Comparison of ENCODE assay signal across 8 cellular contexts in the genomic region with DNA sequence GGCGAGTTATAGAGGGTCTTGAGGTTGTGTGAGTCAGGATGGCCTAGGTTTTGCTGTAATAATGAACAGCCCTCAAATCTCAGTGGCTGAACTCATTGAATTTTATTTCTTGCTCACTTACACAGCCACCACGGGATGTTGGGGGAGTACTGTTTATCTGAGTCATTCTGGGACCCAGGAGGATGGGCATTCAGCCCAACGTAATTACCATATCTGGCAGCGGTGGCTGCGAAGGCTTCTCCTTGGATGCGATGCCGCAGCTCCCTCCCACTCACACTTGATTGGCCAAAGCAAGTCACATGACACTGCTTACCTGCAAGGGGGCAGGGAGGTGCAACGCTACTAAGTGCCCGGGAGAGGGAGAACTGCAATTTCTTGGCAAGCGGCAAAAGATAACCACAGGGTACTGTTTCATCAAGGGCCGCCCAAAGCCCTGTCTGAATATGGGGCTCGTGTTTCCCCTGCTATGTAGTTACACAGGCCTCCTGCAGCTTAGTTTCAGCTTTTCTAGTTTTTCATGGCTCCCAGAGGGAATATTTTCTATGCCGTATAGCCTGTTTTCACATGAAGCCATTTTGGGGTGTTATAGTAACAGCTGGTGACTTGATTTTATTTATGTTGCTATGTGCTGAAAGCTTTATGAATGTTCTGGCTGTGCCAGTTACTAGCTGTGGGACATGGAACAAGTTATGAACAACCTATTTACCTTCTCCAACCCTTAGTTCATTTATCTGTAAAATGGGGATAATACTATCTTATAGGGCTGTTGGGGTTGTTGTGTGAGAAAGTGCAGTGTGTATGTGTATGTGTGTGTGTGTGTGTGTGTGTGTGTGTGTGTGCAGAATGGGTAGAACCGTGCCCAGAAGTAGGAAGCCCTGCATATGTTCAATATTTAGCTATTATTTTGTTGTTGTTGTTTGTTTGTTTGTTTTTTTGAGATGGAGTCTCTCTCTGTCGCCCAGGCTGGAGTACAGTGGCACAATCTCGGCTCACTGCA. TPM values are rescaled to one million over a fixed set of nuclear protein-coding genes. Genes with fewer than 3 reads are reported as not detected.
DNase-seq lines count a peak whose midpoint lies in the region; ATAC-seq and TF ChIP-seq lines count a peak whose summit lies in the region.

No MANE protein-coding gene starts in this region.

- no peak overlapping the region for H3K27ac Mint-ChIP-seq in central memory CD8-positive, alpha-beta T cell (ENCODE audit: low read depth)
- H3K27ac Mint-ChIP-seq in natural killer cell: no peak overlapping the region

- intact Hi-C loops in natural killer cell (cut with micrococcal nuclease): no loop called here

- H3K4me3 Mint-ChIP-seq in central memory CD8-positive, alpha-beta T cell: no peak overlapping the region
- no peak overlapping the region for H3K4me3 Mint-ChIP-seq in natural killer cell

- H3K27me3 Mint-ChIP-seq in central memory CD8-positive, alpha-beta T cell: no peaks in the 10 kb centered on the region
- no peaks in the 10 kb centered on the region for H3K27me3 Mint-ChIP-seq in natural killer cell (ENCODE audit: low read depth in 2 of 2)

- TF ChIP-seq EP300 in Ishikawa (IDR thresholded peaks at IDR 0.05; ENCODE audit: borderline replicate concordance): no peak

- H3K36me3 Mint-ChIP-seq in central memory CD8-positive, alpha-beta T cell (ENCODE audit: insufficient read depth): peaks cover 7% of the 10 kb centered on the region
- no peaks in the 10 kb centered on the region for H3K36me3 Mint-ChIP-seq in natural killer cell

- DNase-seq in AG08396 (ENCODE audit: low spot score): peak; percentile 52
- DNase-seq in T-helper 9 cell: peak; percentile 54
- DNase-seq in central memory CD8-positive, alpha-beta T cell (ENCODE audit: low spot score in 2 of 2): peak in 1 of 2 donors; percentile 54
- peak; percentile 34 for DNase-seq in natural killer cell
- DNase-seq in GDM1 (lab: John Stamatoyannopoulos, UW): no peak

- ATAC-seq in central memory CD8-positive, alpha-beta T cell (replicated peaks; ENCODE audit: extremely low read depth, poor library complexity, severe bottlenecking): peak; percentile 83
- ATAC-seq in natural killer cell: peak; percentile 81 to 88 (median 82)
- no peak for ATAC-seq in GM19455 (IDR thresholded peaks at IDR 0.05; ENCODE audit: unreplicated experiment)
- no peak for ATAC-seq in GM21528 (IDR thresholded peaks at IDR 0.05; ENCODE audit: low FRiP score, unreplicated experiment)

- TF ChIP-seq CTCF in natural killer cell (IDR thresholded peaks at IDR 0.05): no peak

- no peaks in the 10 kb centered on the region for H3K9me3 Mint-ChIP-seq in central memory CD8-positive, alpha-beta T cell
- H3K9me3 Mint-ChIP-seq in natural killer cell: no peaks in the 10 kb centered on the region

- TF ChIP-seq RAD21 in Ishikawa (IDR thresholded peaks at IDR 0.05; ENCODE audit: low read depth): peak; percentile 36

- no peaks in the 10 kb centered on the region for H3K4me1 Mint-ChIP-seq in central memory CD8-positive, alpha-beta T cell
- H3K4me1 Mint-ChIP-seq in natural killer cell: no peaks in the 10 kb centered on the region

TF ChIP-seq in Ishikawa, 13 proteins besides CTCF, POLR2A, EP300 and RAD21:
- TF ChIP-seq TCF12 (IDR thresholded peaks at IDR 0.05; ENCODE audit: low read depth) (0 out of 2 replicates have a peak, but pooled peaks have one; percentile 24), NFIC (IDR thresholded peaks at IDR 0.05) (peak; percentile 76), ZBTB7A (IDR thresholded peaks at IDR 0.05; ENCODE audit: low read depth) (no peak), FOXM1 (IDR thresholded peaks at IDR 0.05; ENCODE audit: borderline replicate concordance, low read depth) (no peak), EGR1 (IDR thresholded peaks at IDR 0.05) (no peak)
- TF ChIP-seq, protein P1, sequence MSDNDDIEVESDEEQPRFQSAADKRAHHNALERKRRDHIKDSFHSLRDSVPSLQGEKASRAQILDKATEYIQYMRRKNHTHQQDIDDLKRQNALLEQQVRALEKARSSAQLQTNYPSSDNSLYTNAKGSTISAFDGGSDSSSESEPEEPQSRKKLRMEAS (IDR thresholded peaks at IDR 0.05): peak; percentile 58
- TF ChIP-seq, protein P2, sequence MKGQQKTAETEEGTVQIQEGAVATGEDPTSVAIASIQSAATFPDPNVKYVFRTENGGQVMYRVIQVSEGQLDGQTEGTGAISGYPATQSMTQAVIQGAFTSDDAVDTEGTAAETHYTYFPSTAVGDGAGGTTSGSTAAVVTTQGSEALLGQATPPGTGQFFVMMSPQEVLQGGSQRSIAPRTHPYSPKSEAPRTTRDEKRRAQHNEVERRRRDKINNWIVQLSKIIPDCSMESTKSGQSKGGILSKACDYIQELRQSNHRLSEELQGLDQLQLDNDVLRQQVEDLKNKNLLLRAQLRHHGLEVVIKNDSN (IDR thresholded peaks at IDR 0.05): peak; percentile 97

RNA-seq across cellular contexts. Expression of a gene that starts 20.1 kb away (rescaled TPM):
- 1 to 10 TPM; 4.0 to 7.0 (median 5.4) TPM for total RNA-seq in natural killer cell

RNA-seq across cellular contexts. Expression of a gene that starts 20.4 kb away (rescaled TPM):
- total RNA-seq in natural killer cell: 10 to 100 TPM; 45.4 to 65.2 (median 57.2) TPM

Comparison
In these comparisons a context has a peak if more than half of its experiments do, and no peak if none do; other contexts are left out.
1. ATAC-seq: peak in central memory CD8-positive, alpha-beta T cell (single experiment) and natural killer cell (3 of 3); none in GM19455 (single experiment) and GM21528 (single experiment).